2 cellular contexts compared by ENCODE assay signal in genomic region chr7:26346611-26347200, GRCh38.
TF ChIP-seq lines count a peak whose summit lies in the region.

No MANE protein-coding gene starts in this region.

TF ChIP-seq in A549, 52 proteins besides CTCF, POLR2A, EP300 and RAD21 (continued from another document):
- TF ChIP-seq, protein P1, sequence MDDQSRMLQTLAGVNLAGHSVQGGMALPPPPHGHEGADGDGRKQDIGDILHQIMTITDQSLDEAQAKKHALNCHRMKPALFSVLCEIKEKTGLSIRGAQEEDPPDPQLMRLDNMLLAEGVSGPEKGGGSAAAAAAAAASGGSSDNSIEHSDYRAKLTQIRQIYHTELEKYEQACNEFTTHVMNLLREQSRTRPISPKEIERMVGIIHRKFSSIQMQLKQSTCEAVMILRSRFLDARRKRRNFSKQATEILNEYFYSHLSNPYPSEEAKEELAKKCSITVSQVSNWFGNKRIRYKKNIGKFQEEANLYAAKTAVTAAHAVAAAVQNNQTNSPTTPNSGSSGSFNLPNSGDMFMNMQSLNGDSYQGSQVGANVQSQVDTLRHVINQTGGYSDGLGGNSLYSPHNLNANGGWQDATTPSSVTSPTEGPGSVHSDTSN (IDR thresholded peaks at IDR 0.05): no peak
- TF ChIP-seq TFCP2L1 (CRISPR knock-in tag; IDR thresholded peaks at IDR 0.05) (no peak), ZC3H11A (IDR thresholded peaks at IDR 0.05) (no peak), MAFK (IDR thresholded peaks at IDR 0.05; ENCODE audit: partially characterized antibody) (no peak), HDAC2 (IDR thresholded peaks at IDR 0.05) (no peak), JUN (IDR thresholded peaks at IDR 0.05) (no peak), RCOR1 (IDR thresholded peaks at IDR 0.05; ENCODE audit: low read depth, low read length) (no peak)

TF ChIP-seq in HepG2, 621 proteins besides CTCF, POLR2A, EP300 and RAD21 (continued from another document):
- peak; percentile 62 for TF ChIP-seq MNT (IDR thresholded peaks at IDR 0.05)
